17 cellular contexts compared by ENCODE assay signal in genomic region chr16:78288915-78289314, GRCh38.
DNase-seq lines count a peak whose midpoint lies in the region; ATAC-seq and TF ChIP-seq lines count a peak whose summit lies in the region.
"Had no signal": no experiment of that assay in that cellular context is flagged by ENCODE, and none has a peak within 500 bp of the region (broad histone marks: within the 10 kb centered on the region; RNA-seq: fewer than 3 reads in every experiment).

No MANE protein-coding gene starts in this region.

- no peak overlapping the region for H2BK120ac ChIP-seq in mesendoderm (ENCODE audit: low read depth, low read length)

- no peaks in the 10 kb centered on the region for H3K79me1 ChIP-seq in mesendoderm (ENCODE audit: low read length)

- H3K4me3 ChIP-seq in ascending aorta (no peak overlapping the region), mesendoderm (ENCODE audit: low read length) (no peak overlapping the region), upper lobe of right lung (no peak overlapping the region)
- H3K4me3 ChIP-seq: GM12878, K562, SK-N-MC had no signal

- no peak for DNase-seq in ascending aorta (ENCODE audit: low spot score in 2 of 2)
- no peak for DNase-seq in chondrocyte (ENCODE audit: low spot score)
- DNase-seq in mesendoderm, result no peak
- DNase-seq in posterior cingulate gyrus, result peak in 6 of 10 donors; percentile 7 to 73 (median 15)
- no peak for DNase-seq in AG08395 (ENCODE audit: low spot score)
- DNase-seq in ecto neural progenitor cell (ENCODE audit: low spot score), result no peak
- DNase-seq in upper lobe of right lung, result no peak
- no peak for DNase-seq in NOMO-1 (lab: John Stamatoyannopoulos, UW; ENCODE audit: unreplicated experiment in 2 of 2)
- DNase-seq: EL, NCI-H1105 treated with DMSO at 0.1 percent for 48 hours, NCI-H1694 treated with DMSO at 0.1 percent for 48 hours, OCI-M1, SHP77 had no signal

- H4K5ac ChIP-seq in mesendoderm (ENCODE audit: low read length), result no peak overlapping the region

- H3K4me3 Mint-ChIP-seq in chondrocyte (ENCODE audit: unreplicated experiment), result peak overlapping the region; percentile 14
- H3K4me3 Mint-ChIP-seq: B cell had no signal

- intact Hi-C loops in ascending aorta (cut with DNase I) (no loop called here), posterior cingulate gyrus (cut with DNase I) (no loop called here), upper lobe of right lung (cut with DNase I) (no loop called here)

- no peak overlapping the region for H2BK5ac ChIP-seq in mesendoderm (ENCODE audit: low read length)

- peaks cover 52% of the 10 kb centered on the region for H3K4me1 Mint-ChIP-seq in chondrocyte (ENCODE audit: low read depth)
- H3K4me1 Mint-ChIP-seq: B cell had no signal

- H3K4ac ChIP-seq in mesendoderm (ENCODE audit: low read depth, low read length), result no peak overlapping the region

- no peaks in the 10 kb centered on the region for H3K27me3 ChIP-seq in ascending aorta
- H3K27me3 ChIP-seq in mesendoderm (ENCODE audit: insufficient read depth, low read length, poor library complexity), result no peaks in the 10 kb centered on the region
- H3K27me3 ChIP-seq in upper lobe of right lung, result no peaks in the 10 kb centered on the region

- H2BK15ac ChIP-seq in mesendoderm (replicated peaks; ENCODE audit: low read depth), result no peak overlapping the region

- no peak overlapping the region for H2AK5ac ChIP-seq in mesendoderm (ENCODE audit: low read length)

- no CpG with 5 or more reads among the region's 10 CpGs for WGBS in mesendoderm (ENCODE audit: extremely low coverage, insufficient coverage, low lambda C conversion rate)

- H3K27ac Mint-ChIP-seq in chondrocyte (ENCODE audit: unreplicated experiment), result peak overlapping the region; percentile 42
- H3K27ac Mint-ChIP-seq: B cell had no signal

- peak overlapping the region; percentile 1 to 24 for H3K27ac ChIP-seq in ascending aorta
- H3K27ac ChIP-seq in mesendoderm (ENCODE audit: low read depth, low read length), result no peak overlapping the region
- no peak overlapping the region for H3K27ac ChIP-seq in upper lobe of right lung
- H3K27ac ChIP-seq: SK-N-MC had no signal

- no peaks in the 10 kb centered on the region for H3K79me2 ChIP-seq in mesendoderm (ENCODE audit: control insufficient read depth, insufficient read depth, low read length)

- no peak for ATAC-seq in upper lobe of right lung
- ATAC-seq: GM12878, K562 had no signal

- H3K9me3 ChIP-seq in ascending aorta (no peaks in the 10 kb centered on the region), upper lobe of right lung (no peaks in the 10 kb centered on the region)

- H3K23ac ChIP-seq in mesendoderm (ENCODE audit: low read length), result no peak overlapping the region

- no peak overlapping the region for H3K18ac ChIP-seq in mesendoderm (ENCODE audit: low read length)

- no peak overlapping the region for H3K56ac ChIP-seq in mesendoderm (ENCODE audit: low read length)

- TF ChIP-seq CTCF in ascending aorta (IDR thresholded peaks at IDR 0.05) (no peak), chondrocyte (IDR thresholded peaks at IDR 0.05) (no peak), upper lobe of right lung (IDR thresholded peaks at IDR 0.05) (no peak)

- H3K9ac ChIP-seq in mesendoderm (ENCODE audit: low read length), result no peak overlapping the region

- H4K8ac ChIP-seq in mesendoderm (ENCODE audit: low read depth, low read length), result peak overlapping the region; percentile 76

- no peaks in the 10 kb centered on the region for H3K9me3 Mint-ChIP-seq in chondrocyte (ENCODE audit: low read depth)

- H3K4me2 ChIP-seq in mesendoderm (ENCODE audit: low read length), result no peak overlapping the region

- H3K36me3 Mint-ChIP-seq in chondrocyte (ENCODE audit: low read depth), result no peaks in the 10 kb centered on the region

- no peaks in the 10 kb centered on the region for H3K27me3 Mint-ChIP-seq in chondrocyte (ENCODE audit: low read depth)
- H3K27me3 Mint-ChIP-seq: B cell had no signal

- peaks cover 0 to 7% of the 10 kb centered on the region in 2 donors for H3K4me1 ChIP-seq in ascending aorta
- peaks cover 2% of the 10 kb centered on the region for H3K4me1 ChIP-seq in mesendoderm (ENCODE audit: control insufficient read depth, low read depth, low read length)
- peaks cover 9% of the 10 kb centered on the region for H3K4me1 ChIP-seq in upper lobe of right lung

- no peaks in the 10 kb centered on the region for H3K36me3 ChIP-seq in ascending aorta
- no peaks in the 10 kb centered on the region for H3K36me3 ChIP-seq in mesendoderm (ENCODE audit: control insufficient read depth, insufficient read depth, low read length)
- no peaks in the 10 kb centered on the region for H3K36me3 ChIP-seq in upper lobe of right lung

Comparison
In these comparisons a context has a peak if more than half of its experiments do, and no peak if none do; other contexts are left out.
1. DNase-seq: peak in posterior cingulate gyrus (6 of 10); none in ascending aorta (0 of 2), chondrocyte (single experiment), mesendoderm (single experiment), AG08395 (single experiment), ecto neural progenitor cell (single experiment), upper lobe of right lung (single experiment) and NOMO-1 (0 of 2).
2. H3K27ac ChIP-seq: peak in ascending aorta (2 of 2); none in mesendoderm (single experiment) and upper lobe of right lung (single experiment).